21 cellular contexts compared by ENCODE assay signal in the genomic region with DNA sequence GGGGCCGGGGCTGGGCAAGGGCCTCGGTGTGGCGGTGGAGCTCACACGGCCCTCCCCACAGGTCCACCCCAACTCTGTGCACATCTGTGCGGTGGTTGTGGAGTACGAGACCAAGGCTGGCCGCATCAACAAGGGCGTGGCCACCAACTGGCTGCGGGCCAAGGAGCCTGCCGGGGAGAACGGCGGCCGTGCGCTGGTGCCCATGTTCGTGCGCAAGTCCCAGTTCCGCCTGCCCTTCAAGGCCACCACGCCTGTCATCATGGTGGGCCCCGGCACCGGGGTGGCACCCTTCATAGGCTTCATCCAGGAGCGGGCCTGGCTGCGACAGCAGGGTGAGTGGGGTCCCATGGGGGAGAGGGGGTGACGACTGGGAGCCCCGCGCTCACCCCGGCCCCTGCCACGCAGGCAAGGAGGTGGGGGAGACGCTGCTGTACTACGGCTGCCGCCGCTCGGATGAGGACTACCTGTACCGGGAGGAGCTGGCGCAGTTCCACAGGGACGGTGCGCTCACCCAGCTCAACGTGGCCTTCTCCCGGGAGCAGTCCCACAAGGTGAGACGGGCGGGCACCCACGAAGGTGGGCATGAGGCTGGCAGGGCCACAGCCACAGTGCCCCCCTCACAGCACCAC. TPM values are rescaled to one million over a fixed set of nuclear protein-coding genes. Genes with fewer than 3 reads are reported as not detected.
DNase-seq lines count a peak whose midpoint lies in the region; ATAC-seq and TF ChIP-seq lines count a peak whose summit lies in the region.
"Had no signal": no experiment of that assay in that cellular context is flagged by ENCODE, and none has a peak within 500 bp of the region (broad histone marks: within the 10 kb centered on the region; RNA-seq: fewer than 3 reads in every experiment).

No MANE protein-coding gene starts in this region.

- no peak for TF ChIP-seq CTCF in IMR-90 (conservative IDR thresholded peaks at IDR 0.05; ENCODE audit: low read depth, low read length)
- TF ChIP-seq CTCF in adrenal gland (IDR thresholded peaks at IDR 0.05) = no peak
- TF ChIP-seq CTCF in psoas muscle (IDR thresholded peaks at IDR 0.05) = no peak

- dilution Hi-C loops in IMR-90 (cut with HindIII; ENCODE audit: low sequenced_read_pairs, unreplicated experiment) = no loop called here

- TF ChIP-seq POLR2A in IMR-90 (IDR thresholded peaks at IDR 0.05; ENCODE audit: low read depth, low read length) = no peak
- TF ChIP-seq POLR2A in adrenal gland (IDR thresholded peaks at IDR 0.05) = peak; percentile 18 to 75

- H3K56ac ChIP-seq in IMR-90 (ENCODE audit: extremely low read depth, insufficient read depth, low read length) = no peak overlapping the region

- peaks cover 18% of the 10 kb centered on the region for H3K4me1 Mint-ChIP-seq in stimulated activated naive CD8-positive, alpha-beta T cell treated with anti-CD3 and anti-CD28 coated beads, Interleukin-15, amount 100 ng/mL, for 72 hours
- peaks cover 8% of the 10 kb centered on the region for H3K4me1 Mint-ChIP-seq in activated CD4-positive, alpha-beta T cell treated with anti-CD3 and anti-CD28 coated beads, Interleukin-2, amount 10 ng/mL, durations not matched to agents 24 days and 14 days

- H3K9me1 ChIP-seq in IMR-90 (ENCODE audit: insufficient read depth, low read length) = no peaks in the 10 kb centered on the region

- no peak overlapping the region for H2BK120ac ChIP-seq in IMR-90 (ENCODE audit: low read depth, low read length)

- CTCF ChIA-PET in IMR-90 (lab: Yijun Ruan, JAX) = no interaction called here

- no peak overlapping the region for H2BK5ac ChIP-seq in IMR-90 (ENCODE audit: low read depth, low read length, poor library complexity, severe bottlenecking)

- H3K27me3 Mint-ChIP-seq in stimulated activated naive CD8-positive, alpha-beta T cell treated with anti-CD3 and anti-CD28 coated beads, Interleukin-15, amount 100 ng/mL, for 72 hours = no peaks in the 10 kb centered on the region
- H3K27me3 Mint-ChIP-seq in activated CD4-positive, alpha-beta T cell treated with anti-CD3 and anti-CD28 coated beads, Interleukin-2, amount 10 ng/mL, durations not matched to agents 24 days and 14 days = no peaks in the 10 kb centered on the region
- H3K27me3 Mint-ChIP-seq: activated naive CD8-positive, alpha-beta T cell treated with anti-CD3 and anti-CD28 coated beads for 36 hours; CD8-positive, alpha-beta memory T cell; effector memory CD8-positive, alpha-beta T cell had no signal

- peaks cover 8% of the 10 kb centered on the region for H3K36me3 Mint-ChIP-seq in activated CD4-positive, alpha-beta T cell treated with anti-CD3 and anti-CD28 coated beads, Interleukin-2, amount 10 ng/mL, durations not matched to agents 24 days and 14 days (ENCODE audit: low read depth)
- H3K36me3 Mint-ChIP-seq: activated naive CD8-positive, alpha-beta T cell treated with anti-CD3 and anti-CD28 coated beads for 36 hours had no signal

- H3K4me2 ChIP-seq in IMR-90 (ENCODE audit: low read depth, low read length) = no peak overlapping the region

- H2AK9ac ChIP-seq in IMR-90 (replicated peaks; ENCODE audit: low read depth, low read length, poor library complexity) = no peak overlapping the region

- no peak overlapping the region for H2AK5ac ChIP-seq in IMR-90 (ENCODE audit: low read depth, low read length)

- no peak overlapping the region for H3K4ac ChIP-seq in IMR-90 (ENCODE audit: low read depth, low read length)

- H3K4me3 ChIP-seq in IMR-90 (ENCODE audit: insufficient read depth, low read depth, low read length) (no peak overlapping the region), adrenal gland (no peak overlapping the region), psoas muscle (no peak overlapping the region)
- H3K4me3 ChIP-seq: esophagus squamous epithelium, transverse colon had no signal

- 90% methylated on average over 26 of the region's 41 CpGs; no CpG with 5 or more reads in 1 of the 2 experiments for WGBS in IMR-90 (ENCODE audit: extremely low coverage in 2 of 2, insufficient read length in 1 of 2), 2 experiments
- 39 to 66% (median 46%) methylated on average over 8 to 41 of the region's 41 CpGs for WGBS in adrenal gland, 4 donors
- WGBS in psoas muscle, 3 donors = 73 to 79% (median 78%) methylated on average over 34 to 41 of the region's 41 CpGs

- H3K4me3 Mint-ChIP-seq in stimulated activated naive CD8-positive, alpha-beta T cell treated with anti-CD3 and anti-CD28 coated beads, Interleukin-15, amount 100 ng/mL, for 72 hours = no peak overlapping the region
- H3K4me3 Mint-ChIP-seq in activated CD4-positive, alpha-beta T cell treated with anti-CD3 and anti-CD28 coated beads, Interleukin-2, amount 10 ng/mL, durations not matched to agents 24 days and 14 days = no peak overlapping the region
- H3K4me3 Mint-ChIP-seq: activated naive CD8-positive, alpha-beta T cell treated with anti-CD3 and anti-CD28 coated beads for 36 hours; CD8-positive, alpha-beta memory T cell; effector memory CD8-positive, alpha-beta T cell had no signal

- no peak for TF ChIP-seq RAD21 in IMR-90 (IDR thresholded peaks at IDR 0.05; ENCODE audit: low read length)

- H3K4me1 ChIP-seq in IMR-90 (ENCODE audit: control insufficient read depth, insufficient read depth, low read length) = no peaks in the 10 kb centered on the region
- H3K4me1 ChIP-seq in adrenal gland (replicated peaks in 1 of 2) = peaks cover 31 to 59% of the 10 kb centered on the region in 2 donors
- H3K4me1 ChIP-seq in psoas muscle = peaks cover 12% of the 10 kb centered on the region

- BruUV-seq in IMR-90 (replicated peaks; lab: Mats Ljungman, UMichigan) = no TSS peak

- intact Hi-C loops in IMR-90 (cut with micrococcal nuclease) = no loop called here
- intact Hi-C loops in adrenal gland (cut with DNase I) = loop anchor here in 1 of 2 donors (5.0 kb wide), 1 partner anchor 68 kb away; the partner anchor contains the start of gene POR
- intact Hi-C loops in left colon (cut with DNase I, micrococcal nuclease) = no loop called here
- intact Hi-C loops in psoas muscle (cut with DNase I) = loop anchor here in 1 of 2 donors (2.0 kb wide), 1 partner anchor 17 kb away; no protein-coding TSS in a partner anchor
- intact Hi-C loops in activated CD4-positive, alpha-beta T cell treated with anti-CD3 and anti-CD28 coated beads, Interleukin-2, amount 10 ng/mL, durations not matched to agents 24 days and 14 days (cut with micrococcal nuclease) = no loop called here

- H3K27me3 ChIP-seq in IMR-90 (ENCODE audit: control insufficient read depth, insufficient read depth, low read length) (no peaks in the 10 kb centered on the region), adrenal gland (no peaks in the 10 kb centered on the region), psoas muscle (ENCODE audit: insufficient read depth in 3 of 3, low read length in 2 of 3) (no peaks in the 10 kb centered on the region)
- H3K27me3 ChIP-seq: esophagus squamous epithelium, transverse colon had no signal

- in situ Hi-C loops in IMR-90 (cut with MboI; ENCODE audit: low sequenced_read_pairs) = no loop called here

- DNase-seq in IMR-90 (no peak), adrenal gland (peak; percentile 92 to 97 (median 95)), left colon (peak in 1 of 2 donors; percentile 64), psoas muscle (peak; percentile 63 to 75), ureter (ENCODE audit: low spot score) (no peak), SKM-1 treated with dmso at 0.1 percent for 144 hours (lab: John Stamatoyannopoulos, UW; ENCODE audit: unreplicated experiment) (no peak)
- no peak for DNase-seq in stimulated activated naive CD8-positive, alpha-beta T cell treated with anti-CD3 and anti-CD28 coated beads, Interleukin-15, amount 100 ng/mL, for 72 hours
- DNase-seq in activated CD4-positive, alpha-beta T cell treated with anti-CD3 and anti-CD28 coated beads, Interleukin-2, amount 10 ng/mL, durations not matched to agents 24 days and 14 days = no peak
- DNase-seq: activated CD4-positive, alpha-beta T cell treated with anti-CD3 and anti-CD28 coated beads for 48 hours; activated naive CD8-positive, alpha-beta T cell treated with anti-CD3 and anti-CD28 coated beads for 36 hours; DND-41; effector memory CD8-positive, alpha-beta T cell; esophagus squamous epithelium; NCI-H1105 treated with DMSO at 0.1 percent for 48 hours; NCI-H2081; NCI-H446 treated with DMSO at 0.1 percent for 48 hours; stimulated activated CD4-positive, alpha-beta T cell treated with anti-CD3 and anti-CD28 coated beads, Interleukin-1b, Interleukin-23, amount 100 ng/mL, for 48 hours; stimulated activated naive CD4-positive, alpha-beta T cell treated with Interleukin-2 at 50 U/mL for 16 hours; transverse colon had no signal

- no peak overlapping the region for H3K18ac ChIP-seq in IMR-90 (ENCODE audit: low read depth, low read length)

- H4K91ac ChIP-seq in IMR-90 (ENCODE audit: insufficient read depth, low read depth, low read length) = no peak overlapping the region

- H4K20me1 ChIP-seq in IMR-90 (ENCODE audit: insufficient read depth, low read length) = peaks cover 4% of the 10 kb centered on the region

- ATAC-seq in IMR-90 (ENCODE audit: low read depth) (no peak), left colon (peak; percentile 64), psoas muscle (no peak)
- ATAC-seq in stimulated activated naive CD8-positive, alpha-beta T cell treated with anti-CD3 and anti-CD28 coated beads, Interleukin-15, amount 100 ng/mL, for 72 hours = no peak
- ATAC-seq: effector memory CD8-positive, alpha-beta T cell had no signal

- H3K36me3 ChIP-seq in IMR-90 (ENCODE audit: control insufficient read depth, insufficient read depth, low read length) (peaks cover 64% of the 10 kb centered on the region), adrenal gland (replicated peaks in 1 of 2) (peaks cover 0 to 77% of the 10 kb centered on the region in 2 donors), psoas muscle (ENCODE audit: insufficient read depth in 1 of 2, low read depth in 1 of 2) (peaks cover 2 to 72% of the 10 kb centered on the region in 2 donors)

- H2BK20ac ChIP-seq in IMR-90 (ENCODE audit: low read depth, low read length) = no peak overlapping the region

- no peak overlapping the region for H3K23ac ChIP-seq in IMR-90 (ENCODE audit: low read depth, low read length)

- no peak overlapping the region for H3K14ac ChIP-seq in IMR-90 (replicated peaks; ENCODE audit: low read depth, low read length)

- H2AFZ ChIP-seq in IMR-90 (replicated peaks; ENCODE audit: low read length, poor library complexity) = peak overlapping the region; percentile 32

- H3K9me3 Mint-ChIP-seq in stimulated activated naive CD8-positive, alpha-beta T cell treated with anti-CD3 and anti-CD28 coated beads, Interleukin-15, amount 100 ng/mL, for 72 hours = no peaks in the 10 kb centered on the region
- H3K9me3 Mint-ChIP-seq in activated CD4-positive, alpha-beta T cell treated with anti-CD3 and anti-CD28 coated beads, Interleukin-2, amount 10 ng/mL, durations not matched to agents 24 days and 14 days = no peaks in the 10 kb centered on the region
- H3K9me3 Mint-ChIP-seq: activated naive CD8-positive, alpha-beta T cell treated with anti-CD3 and anti-CD28 coated beads for 36 hours; activated T-helper 2 cell treated with anti-CD3 and anti-CD28 coated beads, Interferon-gamma antibody, Interleukin-2, Interleukin-4, amounts not matched to agents 10 μg/mL and 5 μg/mL and 100 μg/mL, durations not matched to agents 14 hours and 24 hours and 36 hours; CD8-positive, alpha-beta memory T cell; effector memory CD8-positive, alpha-beta T cell had no signal

- H3K27ac ChIP-seq in IMR-90 (ENCODE audit: insufficient read depth, low read length) (no peak overlapping the region), adrenal gland (peak overlapping the region; percentile 81 to 97 (median 87)), psoas muscle (peak overlapping the region; percentile 23)

- H3K79me1 ChIP-seq in IMR-90 (ENCODE audit: low read depth in 1 of 2, low read length in 2 of 2) = 0 out of 4 replicates have a peak, but pooled peaks cover 0 to 3% of the 10 kb centered on the region in 2 experiments

- H2BK15ac ChIP-seq in IMR-90 (ENCODE audit: low read depth, low read length) = no peak overlapping the region

- H3K27ac Mint-ChIP-seq in stimulated activated naive CD8-positive, alpha-beta T cell treated with anti-CD3 and anti-CD28 coated beads, Interleukin-15, amount 100 ng/mL, for 72 hours = no peak overlapping the region
- H3K27ac Mint-ChIP-seq in activated CD4-positive, alpha-beta T cell treated with anti-CD3 and anti-CD28 coated beads, Interleukin-2, amount 10 ng/mL, durations not matched to agents 24 days and 14 days = no peak overlapping the region
- H3K27ac Mint-ChIP-seq: activated naive CD8-positive, alpha-beta T cell treated with anti-CD3 and anti-CD28 coated beads for 36 hours; activated T-helper 2 cell treated with anti-CD3 and anti-CD28 coated beads, Interferon-gamma antibody, Interleukin-2, Interleukin-4, amounts not matched to agents 10 μg/mL and 5 μg/mL and 100 μg/mL, durations not matched to agents 14 hours and 24 hours and 36 hours; CD8-positive, alpha-beta memory T cell; effector memory CD8-positive, alpha-beta T cell had no signal

- H4K5ac ChIP-seq in IMR-90 (ENCODE audit: low read depth, low read length) = no peak overlapping the region

- no peak overlapping the region for H3K9ac ChIP-seq in IMR-90 (ENCODE audit: low read depth, low read length)

- POLR2A ChIA-PET in IMR-90 (lab: Charles Lee; ENCODE audit: unreplicated experiment) = no interaction called here

- H3K9me3 ChIP-seq in IMR-90 (ENCODE audit: control insufficient read depth, insufficient read depth, low read length) (no peaks in the 10 kb centered on the region), adrenal gland (replicated peaks in 1 of 3) (no peaks in the 10 kb centered on the region), psoas muscle (no peaks in the 10 kb centered on the region)
- H3K9me3 ChIP-seq: esophagus squamous epithelium, transverse colon had no signal

- no peak overlapping the region for H4K8ac ChIP-seq in IMR-90 (ENCODE audit: low read depth in 2 of 2, low read length in 2 of 2)

RNA-seq across cellular contexts. Expression of gene TMEM120A, which starts 8.8 kb away (rescaled TPM):
- 23.1 and 32.1 TPM in 2 replicates for total RNA-seq in IMR-90 (2012; rRNA removed)
- polyA plus RNA-seq in IMR-90 (2012; rRNA removed) = 33.8 and 39.3 TPM in 2 replicates
- polyA plus RNA-seq in IMR-90 (2012; cell fraction: cytosol; rRNA removed) = 13.7 and 39.5 TPM in 2 replicates
- 76.5 and 138 TPM in 2 replicates for polyA plus RNA-seq in IMR-90 (2012; cell fraction: nucleus; rRNA removed; ENCODE audit: low replicate concordance)
- total RNA-seq in adrenal gland = 100 to 1,000 TPM in 4 of 8 donors, 10 to 100 TPM in 4; 51.4 to 277 (median 113) TPM
- 100 to 1,000 TPM; 197 to 260 (median 227) TPM for polyA plus RNA-seq in adrenal gland
- 100 to 1,000 TPM; 102 to 104 TPM for total RNA-seq in left colon
- total RNA-seq in psoas muscle = 100 to 1,000 TPM in 1 of 4 donors, 10 to 100 TPM in 3; 70.1 to 103 (median 87.1) TPM
- 100 to 1,000 TPM; 106 to 185 (median 107) TPM for polyA plus RNA-seq in psoas muscle
- total RNA-seq in ureter = 80.4 TPM
- total RNA-seq in activated CD4-positive, alpha-beta T cell treated with anti-CD3 and anti-CD28 coated beads, Interleukin-2, amount 10 ng/mL, durations not matched to agents 24 days and 14 days = 36.1 and 38.2 TPM in 2 replicates

Comparison
In these comparisons a context has a peak if more than half of its experiments do, and no peak if none do; other contexts are left out.
1. DNase-seq: peak in adrenal gland (7 of 7) and psoas muscle (2 of 2); none in IMR-90 (single experiment), ureter (single experiment), stimulated activated naive CD8-positive, alpha-beta T cell treated with anti-CD3 and anti-CD28 coated beads, Interleukin-15, amount 100 ng/mL, for 72 hours (0 of 2), SKM-1 treated with dmso at 0.1 percent for 144 hours (single experiment) and activated CD4-positive, alpha-beta T cell treated with anti-CD3 and anti-CD28 coated beads, Interleukin-2, amount 10 ng/mL, durations not matched to agents 24 days and 14 days (single experiment).